Comparison of ENCODE assay signal across 8 cellular contexts in genomic region chr13:48234652-48235099, GRCh38. TPM values are rescaled to one million over a fixed set of nuclear protein-coding genes. Genes with fewer than 3 reads are reported as not detected.
DNase-seq lines count a peak whose midpoint lies in the region; ATAC-seq and TF ChIP-seq lines count a peak whose summit lies in the region.

No MANE protein-coding gene starts in this region.

- H3K4ac ChIP-seq in mesendoderm (ENCODE audit: low read depth, low read length), result no peak overlapping the region

- no peak for ATAC-seq in heart left ventricle
- ATAC-seq in left cardiac atrium, result no peak
- ATAC-seq in HG02884 (IDR thresholded peaks at IDR 0.05; ENCODE audit: unreplicated experiment), result no peak
- ATAC-seq in HG03108 (IDR thresholded peaks at IDR 0.05; ENCODE audit: unreplicated experiment), result no peak

- H2BK5ac ChIP-seq in mesendoderm (ENCODE audit: low read length), result no peak overlapping the region

- peak overlapping the region; percentile 35 for H3K56ac ChIP-seq in mesendoderm (ENCODE audit: low read length)

- H3K79me1 ChIP-seq in mesendoderm (ENCODE audit: low read length), result peaks cover 2% of the 10 kb centered on the region

- H3K27ac ChIP-seq in heart left ventricle (peak overlapping the region; percentile 99 to 100 (median 100)), mammary epithelial cell (ENCODE audit: insufficient read depth, low read depth, low read length) (peak overlapping the region; percentile 92), mesendoderm (ENCODE audit: low read depth, low read length) (no peak overlapping the region), urinary bladder (ENCODE audit: low read depth) (peak overlapping the region; percentile 50)

- in situ Hi-C loops in mammary epithelial cell (cut with MboI; ENCODE audit: low sequenced_read_pairs in 2 of 2), result loop anchor here in 1 of 2 donors (5.0 kb wide), 1 partner anchor 107 kb away; no protein-coding TSS in a partner anchor

- no TSS peak for BruUV-seq in mammary epithelial cell (replicated peaks; lab: Mats Ljungman, UMichigan)

- H3K18ac ChIP-seq in mesendoderm (ENCODE audit: low read length), result no peak overlapping the region

- dilution Hi-C loops in mammary epithelial cell (cut with HindIII; ENCODE audit: low sequenced_read_pairs), result no loop called here

- no peak overlapping the region for H2BK120ac ChIP-seq in mesendoderm (ENCODE audit: low read depth, low read length)

- H3K4me3 ChIP-seq in heart left ventricle (peak overlapping the region; percentile 84 to 100 (median 96)), mammary epithelial cell (replicated peaks in 1 of 3; ENCODE audit: insufficient read depth in 1 of 3, low read depth in 2 of 3, low read length in 3 of 3) (peak overlapping the region; percentile 89 to 99 (median 99)), mesendoderm (ENCODE audit: low read length) (no peak overlapping the region), urinary bladder (ENCODE audit: low read depth, low read length) (peak overlapping the region; percentile 54)

- no peaks in the 10 kb centered on the region for H3K27me3 ChIP-seq in heart left ventricle
- H3K27me3 ChIP-seq in mammary epithelial cell (ENCODE audit: insufficient read depth, low read length), result no peaks in the 10 kb centered on the region
- no peaks in the 10 kb centered on the region for H3K27me3 ChIP-seq in mesendoderm (ENCODE audit: insufficient read depth, low read length, poor library complexity)

- DNase-seq in heart left ventricle, result no peak
- no peak for DNase-seq in left cardiac atrium
- DNase-seq in mammary epithelial cell, result no peak
- DNase-seq in mesendoderm, result peak; percentile 8
- no peak for DNase-seq in glomerular visceral epithelial cell (ENCODE audit: extremely low spot score)

- no peak overlapping the region for H2BK15ac ChIP-seq in mesendoderm (replicated peaks; ENCODE audit: low read depth)

- TF ChIP-seq CTCF in heart left ventricle (IDR thresholded peaks at IDR 0.05) (no peak), mammary epithelial cell (conservative IDR thresholded peaks at IDR 0.05 in 1 of 2, IDR thresholded peaks at IDR 0.05 in 1 of 2; ENCODE audit: extremely low read depth in 1 of 2, insufficient read depth in 1 of 2, low read depth in 1 of 2, low read length in 2 of 2) (no peak)

- no peak overlapping the region for H4K5ac ChIP-seq in mesendoderm (ENCODE audit: low read length)

- no peak overlapping the region for H3K23ac ChIP-seq in mesendoderm (ENCODE audit: low read length)

- no peak for TF ChIP-seq POLR2A in heart left ventricle (IDR thresholded peaks at IDR 0.05)

- intact Hi-C loops in heart left ventricle (cut with DNase I) (loop anchor here in 9 of 10 donors (1.0 to 10.0 kb wide), 11 partner anchors 68 to 350 kb away; partner anchors contain the start of genes MED4 (in 7 of the 9), RB1 (in 4 of the 9), NUDT15 (in 1 of the 9) and RCBTB2 (in 1 of the 9)), left cardiac atrium (cut with DNase I) (loop anchor here (5.0 to 10.0 kb wide), 4 partner anchors 68 to 122 kb away; partner anchors contain the start of gene RB1 (in 2 of the 2)), mammary epithelial cell (cut with micrococcal nuclease) (loop anchor here (1.0 to 10.0 kb wide), 4 partner anchors 139 to 270 kb away; partner anchors contain the start of genes LPAR6, MED4 and NUDT15)

- no peak overlapping the region for H2AFZ ChIP-seq in mammary epithelial cell (ENCODE audit: low read depth, low read length)

- H3K4me2 ChIP-seq in mammary epithelial cell (ENCODE audit: insufficient read depth, low read depth, low read length) (peak overlapping the region; percentile 88), mesendoderm (ENCODE audit: low read length) (peak overlapping the region; percentile 20)

- H3K9ac ChIP-seq in mammary epithelial cell (ENCODE audit: insufficient read depth, low read length) (peak overlapping the region; percentile 81), mesendoderm (ENCODE audit: low read length) (peak overlapping the region; percentile 23)

- H3K79me2 ChIP-seq in mammary epithelial cell (ENCODE audit: insufficient read depth, low read length), result peaks cover 65% of the 10 kb centered on the region
- H3K79me2 ChIP-seq in mesendoderm (ENCODE audit: control insufficient read depth, insufficient read depth, low read length), result peaks cover 24% of the 10 kb centered on the region

- H2AK5ac ChIP-seq in mesendoderm (ENCODE audit: low read length), result no peak overlapping the region

- H3K4me1 ChIP-seq in heart left ventricle (peaks cover 6 to 71% (median 51%) of the 10 kb centered on the region in 12 donors), mammary epithelial cell (ENCODE audit: insufficient read depth, low read length) (peaks cover 30% of the 10 kb centered on the region), mesendoderm (ENCODE audit: control insufficient read depth, low read depth, low read length) (peaks cover 3% of the 10 kb centered on the region), urinary bladder (ENCODE audit: insufficient read depth) (peaks cover 2% of the 10 kb centered on the region)

- H4K20me1 ChIP-seq in mammary epithelial cell (ENCODE audit: insufficient read depth, low read length), result no peaks in the 10 kb centered on the region

- no peaks in the 10 kb centered on the region for H3K9me3 ChIP-seq in heart left ventricle
- no peaks in the 10 kb centered on the region for H3K9me3 ChIP-seq in mammary epithelial cell (replicated peaks; ENCODE audit: insufficient read depth, low read length)

- no peak overlapping the region for H4K8ac ChIP-seq in mesendoderm (ENCODE audit: low read depth, low read length)

- H3K36me3 ChIP-seq in heart left ventricle, result peaks cover 0 to 27% (median 8%) of the 10 kb centered on the region in 9 donors
- peaks cover 5% of the 10 kb centered on the region for H3K36me3 ChIP-seq in mammary epithelial cell (ENCODE audit: insufficient read depth, low read length)
- H3K36me3 ChIP-seq in mesendoderm (ENCODE audit: control insufficient read depth, insufficient read depth, low read length), result no peaks in the 10 kb centered on the region
- peaks cover 3% of the 10 kb centered on the region for H3K36me3 ChIP-seq in urinary bladder (ENCODE audit: insufficient read depth)

- WGBS in heart left ventricle, 4 donors, result 0 to 3% (median 1%) methylated on average over 4 of the region's 4 CpGs
- WGBS in mammary epithelial cell (ENCODE audit: low coverage, missing lambda C conversion rate), result 0% methylated on average over 4 of the region's 4 CpGs
- no CpG with 5 or more reads among the region's 4 CpGs for WGBS in mesendoderm (ENCODE audit: extremely low coverage, insufficient coverage, low lambda C conversion rate)
- WGBS in urinary bladder, result 8% methylated on average over 4 of the region's 4 CpGs

- CTCF ChIA-PET in mammary epithelial cell (lab: Charles Lee; ENCODE audit: low non-redundant PET), result interaction anchor here (0.6 kb wide), 2 partner anchors 168 to 345 kb away, joined by 6 to 7 read pairs; no protein-coding TSS in a partner anchor

RNA-seq across cellular contexts. Expression of gene ITM2B, which starts 1.7 kb away (rescaled TPM):
- total RNA-seq in heart left ventricle, result 100 to 1,000 TPM; 402 to 772 (median 504) TPM
- polyA plus RNA-seq in heart left ventricle, result 100 to 1,000 TPM; 255 to 338 TPM
- total RNA-seq in left cardiac atrium, result 100 to 1,000 TPM; 537 to 557 TPM
- total RNA-seq in mammary epithelial cell, result 100 to 1,000 TPM; 187 to 317 TPM
- 227 TPM for polyA plus RNA-seq in mammary epithelial cell
- polyA minus RNA-seq in mammary epithelial cell, result 169 TPM
- polyA plus RNA-seq in mesendoderm (2013, experiment 1 of 2), result 194 TPM
- polyA plus RNA-seq in mesendoderm (2013, experiment 2 of 2), result 196 TPM
- 509 TPM for total RNA-seq in urinary bladder
- polyA plus RNA-seq in urinary bladder, result 657 TPM
